ENCODE assay signal across 8 cellular contexts in the genomic region with DNA sequence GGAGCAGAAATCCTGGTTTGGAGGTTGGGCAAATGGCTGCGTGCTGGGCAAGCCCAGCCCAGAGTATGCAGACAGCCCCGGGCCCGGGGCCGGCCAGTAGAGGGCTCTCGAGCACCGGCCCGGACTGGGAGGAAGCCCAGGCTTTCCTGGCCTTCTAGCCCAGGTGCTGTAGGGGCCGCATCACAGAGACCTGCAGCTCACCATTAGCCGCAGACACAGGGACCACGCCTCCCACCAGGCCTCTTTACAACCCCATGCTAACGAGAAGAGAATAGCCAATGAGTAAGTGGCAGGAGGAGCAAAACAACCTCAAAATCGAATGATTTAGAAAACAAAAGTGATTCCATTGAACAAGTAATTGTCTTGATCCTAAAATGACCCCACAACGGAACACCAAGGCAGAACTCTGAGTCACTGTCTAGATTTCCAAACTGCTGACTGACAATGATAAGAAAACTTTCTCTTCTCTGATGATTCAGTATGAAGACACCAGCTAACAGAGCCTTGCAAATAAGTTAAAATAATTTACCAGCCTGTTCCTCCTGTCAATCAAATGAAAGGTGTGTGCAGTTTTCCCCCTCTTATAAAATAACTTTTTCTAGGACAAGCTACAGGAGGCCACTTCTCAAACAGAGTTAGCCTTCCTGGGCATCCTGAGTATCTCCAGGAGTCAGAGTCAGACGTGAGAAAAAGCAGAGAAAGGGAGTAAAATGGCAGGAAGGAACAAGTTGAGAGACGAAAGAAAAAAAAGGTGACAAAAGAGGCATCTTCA.
DNase-seq lines count a peak whose midpoint lies in the region; ATAC-seq lines count a peak whose summit lies in the region.

No MANE protein-coding gene starts in this region.

- DNase-seq in NCI-H1417 (lab: John Stamatoyannopoulos, UW) (peak; percentile 22 to 72 (median 41)), NCI-H1417 treated with DMSO at 0.1 percent for 48 hours (lab: John Stamatoyannopoulos, UW) (no peak), NCI-H2196 (lab: John Stamatoyannopoulos, UW; ENCODE audit: unreplicated experiment) (peak; percentile 83), left kidney (ENCODE audit: low read depth, low spot score) (peak; percentile 90)
- DNase-seq in activated CD4-positive, CD25-positive, alpha-beta regulatory T cell treated with anti-CD3 and anti-CD28 coated beads, Interleukin-2, amount 50 U/mL, for 72 hours: peak; percentile 65
- DNase-seq in central memory CD4-positive, alpha-beta T cell: peak; percentile 29
- peak; percentile 50 to 60 for DNase-seq in stimulated activated CD4-positive, alpha-beta T cell treated with anti-CD3 and anti-CD28 coated beads, Interleukin-4, amount 100 ng/mL, for 4 hours

- peak; percentile 77 for ATAC-seq in HG02798 (IDR thresholded peaks at IDR 0.05; ENCODE audit: poor library complexity, unreplicated experiment)
